13 cellular contexts compared by ENCODE assay signal in genomic region chr9:81627481-81627880, GRCh38.
"Had no signal": no experiment of that assay in that cellular context is flagged by ENCODE, and none has a peak within 500 bp of the region (broad histone marks: within the 10 kb centered on the region; RNA-seq: fewer than 3 reads in every experiment).

No MANE protein-coding gene starts in this region.

- H3K36me3 ChIP-seq: neural progenitor cell had no signal

- H3K4me2 ChIP-seq: neural progenitor cell had no signal

- ATAC-seq: effector memory CD8-positive, alpha-beta T cell; left ventricle myocardium superior; mucosa of descending colon; sciatic nerve; stimulated activated memory B cell treated with anti-CD40 and anti-IgM and Interleukin-4, amounts not matched to agents 10 μg/mL and 1 μg/mL and 100 μg/mL, for 72 hours had no signal

- H3K9me3 ChIP-seq: mucosa of descending colon had no signal

- FAIRE-seq: frontal cortex had no signal

- H2AFZ ChIP-seq: neural progenitor cell had no signal

- H3K27me3 ChIP-seq: neural progenitor cell had no signal

- H3K9ac ChIP-seq: neural progenitor cell had no signal

- H3K4me3 ChIP-seq: mucosa of descending colon, neural progenitor cell had no signal

- H3K27ac ChIP-seq: neural progenitor cell had no signal

- DNase-seq: activated CD4-positive, alpha-beta memory T cell treated with anti-CD3 and anti-CD28 coated beads for 36 hours; activated CD4-positive, alpha-beta T cell treated with anti-CD3 and anti-CD28 coated beads for 4 hours; effector memory CD8-positive, alpha-beta T cell; head of caudate nucleus; immature natural killer cell; left ventricle myocardium superior; mucosa of descending colon; naive B cell; stimulated activated CD4-positive, alpha-beta T cell treated with anti-CD3 and anti-CD28 coated beads, Interleukin-4, amount 100 ng/mL, for 24 hours had no signal
